1 cellular context compared by ENCODE assay signal in genomic region chr9:127881715-127882114, GRCh38. TPM values are rescaled to one million over a fixed set of nuclear protein-coding genes. Genes with fewer than 3 reads are reported as not detected.
"Had no signal": no experiment of that assay in that cellular context is flagged by ENCODE, and none has a peak within 500 bp of the region (broad histone marks: within the 10 kb centered on the region; RNA-seq: fewer than 3 reads in every experiment).

No MANE protein-coding gene starts in this region.

RNA-seq across cellular contexts. Expression of gene PIP5KL1, which starts 48.9 kb away (rescaled TPM):
- total RNA-seq: left ventricle myocardium superior had no signal
